ENCODE assay signal across 8 cellular contexts in genomic region chr1:155591770-155592169, GRCh38.
A peak's percentile ranks its signal among the peaks of the same experiment; 100 is the strongest.
DNase-seq lines count a peak whose midpoint lies in the region; ATAC-seq and TF ChIP-seq lines count a peak whose summit lies in the region.

No MANE protein-coding gene starts in this region.

- no peak overlapping the region for H3K4me3 Mint-ChIP-seq in stimulated activated effector memory CD8-positive, alpha-beta T cell treated with anti-CD3 and anti-CD28 coated beads, Interleukin-12 subunit alpha, Interleukin-12 subunit beta, amount 100 ng/mL, for 72 hours

- no peaks in the 10 kb centered on the region for H3K36me3 Mint-ChIP-seq in stimulated activated effector memory CD8-positive, alpha-beta T cell treated with anti-CD3 and anti-CD28 coated beads, Interleukin-12 subunit alpha, Interleukin-12 subunit beta, amount 100 ng/mL, for 72 hours

- no peaks in the 10 kb centered on the region for H3K9me3 Mint-ChIP-seq in stimulated activated effector memory CD8-positive, alpha-beta T cell treated with anti-CD3 and anti-CD28 coated beads, Interleukin-12 subunit alpha, Interleukin-12 subunit beta, amount 100 ng/mL, for 72 hours

- POLR2A ChIA-PET in HEK293T (lab: Yijun Ruan, JAX) = interaction anchor here (1.0 kb wide), 1 partner anchor 283 kb away, joined by 3 read pairs; the partner anchor contains the start of gene FDPS

- DNase-seq in DMS153 (lab: John Stamatoyannopoulos, UW) (peak; percentile 19), HEK293T (ENCODE audit: extremely low spot score) (peak; percentile 54), NCI-H748 (lab: John Stamatoyannopoulos, UW; ENCODE audit: unreplicated experiment) (peak; percentile 64), astrocyte of the hippocampus (ENCODE audit: low read depth, low spot score) (peak; percentile 75), iPS DF 19.7 (ENCODE audit: low read depth, low spot score) (peak; percentile 25)
- no peak for DNase-seq in stimulated activated effector memory CD8-positive, alpha-beta T cell treated with anti-CD3 and anti-CD28 coated beads, Interleukin-12 subunit alpha, Interleukin-12 subunit beta, amount 100 ng/mL, for 72 hours (ENCODE audit: low spot score in 2 of 2)

- H3K27ac Mint-ChIP-seq in stimulated activated effector memory CD8-positive, alpha-beta T cell treated with anti-CD3 and anti-CD28 coated beads, Interleukin-12 subunit alpha, Interleukin-12 subunit beta, amount 100 ng/mL, for 72 hours = no peak overlapping the region

- peak; percentile 61 for ATAC-seq in stimulated activated effector memory CD8-positive, alpha-beta T cell treated with anti-CD3 and anti-CD28 coated beads, Interleukin-12 subunit alpha, Interleukin-12 subunit beta, amount 100 ng/mL, for 72 hours
- ATAC-seq in HG03565 (IDR thresholded peaks at IDR 0.05; ENCODE audit: unreplicated experiment) (no peak), GM19035 (IDR thresholded peaks at IDR 0.05; ENCODE audit: unreplicated experiment) (no peak)

- no peaks in the 10 kb centered on the region for H3K4me1 Mint-ChIP-seq in stimulated activated effector memory CD8-positive, alpha-beta T cell treated with anti-CD3 and anti-CD28 coated beads, Interleukin-12 subunit alpha, Interleukin-12 subunit beta, amount 100 ng/mL, for 72 hours

- CTCF ChIA-PET in HEK293T (lab: Yijun Ruan, JAX) = interaction anchor here (0.7 to 1.0 kb wide), 3 partner anchors 14 to 385 kb away, joined by 3 to 6 read pairs (median 4); no protein-coding TSS in a partner anchor

TF ChIP-seq in HEK293T, 16 proteins besides CTCF, POLR2A, EP300 and RAD21:
- TF ChIP-seq LEF1 (IDR thresholded peaks at IDR 0.05; ENCODE audit: borderline replicate concordance) (no peak), SUZ12 (IDR thresholded peaks at IDR 0.05) (no peak), NFRKB (IDR thresholded peaks at IDR 0.05) (no peak), ZNF384 (IDR thresholded peaks at IDR 0.05) (peak; percentile 86), CTBP1 (IDR thresholded peaks at IDR 0.05; ENCODE audit: borderline replicate concordance) (no peak), L3MBTL2 (conservative IDR thresholded peaks at IDR 0.05) (no peak), FOXM1 (IDR thresholded peaks at IDR 0.05; ENCODE audit: borderline replicate concordance) (no peak), HDGF (IDR thresholded peaks at IDR 0.05; ENCODE audit: borderline replicate concordance) (no peak), SP1 (IDR thresholded peaks at IDR 0.05) (no peak)

Comparison
In these comparisons a context has a peak if more than half of its experiments do, and no peak if none do; other contexts are left out.
1. DNase-seq: peak in DMS153 (single experiment), HEK293T (single experiment), NCI-H748 (single experiment), astrocyte of the hippocampus (single experiment) and iPS DF 19.7 (single experiment); none in stimulated activated effector memory CD8-positive, alpha-beta T cell treated with anti-CD3 and anti-CD28 coated beads, Interleukin-12 subunit alpha, Interleukin-12 subunit beta, amount 100 ng/mL, for 72 hours (0 of 2).